ENCODE assay signal across 1 cellular context in the genomic region with DNA sequence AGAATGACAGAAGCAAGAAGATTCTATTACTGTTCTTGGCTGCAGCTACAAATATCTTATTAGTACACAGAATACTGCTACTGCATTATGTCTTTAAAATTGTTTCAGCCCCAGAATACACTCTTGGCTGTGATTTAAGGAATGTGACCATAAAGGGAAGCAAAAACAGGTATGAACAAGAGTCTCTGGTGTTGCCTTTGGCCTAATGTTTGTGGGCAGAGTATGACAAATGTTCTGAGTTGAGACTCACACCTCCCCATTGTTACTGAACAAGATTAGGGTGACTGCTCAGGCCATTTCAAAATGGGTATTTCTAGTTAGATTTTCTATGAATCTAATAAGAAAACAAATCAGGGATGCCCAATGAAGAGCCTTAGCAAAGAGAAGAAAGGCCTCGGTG.
A peak's percentile ranks its signal among the peaks of the same experiment; 100 is the strongest.
TF ChIP-seq lines count a peak whose summit lies in the region.

No MANE protein-coding gene starts in this region.

TF ChIP-seq in HepG2, 621 proteins besides CTCF, POLR2A, EP300 and RAD21:
- TF ChIP-seq ZNF569 (CRISPR knock-in tag; IDR thresholded peaks at IDR 0.05; ENCODE audit: borderline replicate concordance) = no peak
- TF ChIP-seq SALL1 (CRISPR knock-in tag; IDR thresholded peaks at IDR 0.05) = no peak
- TF ChIP-seq, protein P1, sequence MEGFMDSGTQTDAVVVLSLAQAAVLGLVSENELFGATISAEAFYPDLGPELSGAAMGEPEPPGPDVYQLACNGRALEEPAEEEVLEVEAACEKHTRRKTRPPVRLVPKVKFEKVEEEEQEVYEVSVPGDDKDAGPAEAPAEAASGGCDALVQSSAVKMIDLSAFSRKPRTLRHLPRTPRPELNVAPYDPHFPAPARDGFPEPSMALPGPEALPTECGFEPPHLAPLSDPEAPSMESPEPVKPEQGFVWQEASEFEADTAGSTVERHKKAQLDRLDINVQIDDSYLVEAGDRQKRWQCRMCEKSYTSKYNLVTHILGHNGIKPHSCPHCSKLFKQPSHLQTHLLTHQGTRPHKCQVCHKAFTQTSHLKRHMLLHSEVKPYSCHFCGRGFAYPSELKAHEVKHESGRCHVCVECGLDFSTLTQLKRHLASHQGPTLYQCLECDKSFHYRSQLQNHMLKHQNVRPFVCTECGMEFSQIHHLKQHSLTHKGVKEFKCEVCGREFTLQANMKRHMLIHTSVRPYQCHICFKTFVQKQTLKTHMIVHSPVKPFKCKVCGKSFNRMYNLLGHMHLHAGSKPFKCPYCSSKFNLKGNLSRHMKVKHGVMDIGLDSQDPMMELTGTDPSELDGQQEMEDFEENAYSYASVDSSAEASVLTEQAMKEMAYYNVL (CRISPR knock-in tag; IDR thresholded peaks at IDR 0.05; ENCODE audit: borderline replicate concordance) = no peak
- no peak for TF ChIP-seq SETDB1 (CRISPR knock-in tag; IDR thresholded peaks at IDR 0.05; ENCODE audit: borderline replicate concordance)
- 0 out of 2 replicates have a peak, but pooled peaks have one; percentile 29 for TF ChIP-seq ZNF30 (CRISPR knock-in tag; IDR thresholded peaks at IDR 0.05)
- TF ChIP-seq NR2C2 (CRISPR knock-in tag; IDR thresholded peaks at IDR 0.05; ENCODE audit: borderline replicate concordance) = no peak
- TF ChIP-seq ZFYVE20 (CRISPR knock-in tag; IDR thresholded peaks at IDR 0.05; ENCODE audit: borderline replicate concordance, low read depth) = no peak
- TF ChIP-seq ZNF550 (CRISPR knock-in tag; IDR thresholded peaks at IDR 0.05; ENCODE audit: borderline replicate concordance) = no peak
